Comparison of ENCODE assay signal across 12 cellular contexts in genomic region chr21:25462517-25462971, GRCh38.
DNase-seq lines count a peak whose midpoint lies in the region; ATAC-seq, FAIRE-seq and TF ChIP-seq lines count a peak whose summit lies in the region.
"Had no signal": no experiment of that assay in that cellular context is flagged by ENCODE, and none has a peak within 500 bp of the region (broad histone marks: within the 10 kb centered on the region; RNA-seq: fewer than 3 reads in every experiment).

No MANE protein-coding gene starts in this region.

- H3K36me3 ChIP-seq in upper lobe of left lung: no peaks in the 10 kb centered on the region

- no peak for TF ChIP-seq CTCF in upper lobe of left lung (IDR thresholded peaks at IDR 0.05)

- no peak for FAIRE-seq in H54 (lab: Jason Lieb, UNC)

- H3K27ac ChIP-seq in upper lobe of left lung: no peak overlapping the region
- H3K27ac ChIP-seq: foreskin keratinocyte, skin epidermis had no signal

- no peak for DNase-seq in activated naive CD4-positive, alpha-beta T cell treated with anti-CD3 and anti-CD28 coated beads, Interleukin-2, amount 50 U/mL, for 72 hours (ENCODE audit: low spot score in 2 of 2)
- DNase-seq in activated naive CD4-positive, alpha-beta T cell treated with Interleukin-2 at 50 U/mL for 16 hours: no peak
- no peak for DNase-seq in stimulated activated naive CD8-positive, alpha-beta T cell treated with anti-CD3 and anti-CD28 coated beads, Interleukin-15, Interleukin-2, amounts not matched to agents 100 U/mL and 50 U/mL, for 24 hours
- DNase-seq in MV-4-11 (lab: John Stamatoyannopoulos, UW) (no peak), H54 (ENCODE audit: insufficient read length, low spot score) (no peak), upper lobe of left lung (no peak)
- DNase-seq: foreskin keratinocyte, mesenchymal stem cell, NCI-H2227 treated with DMSO at 0.1 percent for 48 hours had no signal

- H3K9me3 ChIP-seq in upper lobe of left lung: no peaks in the 10 kb centered on the region

- TF ChIP-seq EP300 in upper lobe of left lung (IDR thresholded peaks at IDR 0.05): no peak

- ATAC-seq in activated naive CD4-positive, alpha-beta T cell treated with anti-CD3 and anti-CD28 coated beads, Interleukin-2, amount 50 U/mL, for 72 hours: peak; percentile 25 to 61
- ATAC-seq in GM21717 (IDR thresholded peaks at IDR 0.05; ENCODE audit: unreplicated experiment) (peak; percentile 60), HG03342 (IDR thresholded peaks at IDR 0.05; ENCODE audit: unreplicated experiment) (peak; percentile 46), upper lobe of left lung (ENCODE audit: low FRiP score in 2 of 2) (no peak)
- ATAC-seq in stimulated activated naive CD8-positive, alpha-beta T cell treated with anti-CD3 and anti-CD28 coated beads, Interleukin-15, Interleukin-2, amounts not matched to agents 100 U/mL and 50 U/mL, for 24 hours: peak; percentile 76
- ATAC-seq: foreskin keratinocyte had no signal

- WGBS in upper lobe of left lung, 2 donors: 67 to 82% methylated on average over 5 of the region's 5 CpGs

- peak overlapping the region; percentile 93 to 100 for H3K27ac Mint-ChIP-seq in activated naive CD4-positive, alpha-beta T cell treated with anti-CD3 and anti-CD28 coated beads, Interleukin-2, amount 50 U/mL, for 72 hours

- peaks cover 4 to 8% of the 10 kb centered on the region in 2 donors for H3K9me3 Mint-ChIP-seq in activated naive CD4-positive, alpha-beta T cell treated with anti-CD3 and anti-CD28 coated beads, Interleukin-2, amount 50 U/mL, for 72 hours

- peaks cover 0 to 23% of the 10 kb centered on the region in 2 donors for H3K36me3 Mint-ChIP-seq in activated naive CD4-positive, alpha-beta T cell treated with anti-CD3 and anti-CD28 coated beads, Interleukin-2, amount 50 U/mL, for 72 hours

- H3K27me3 ChIP-seq in upper lobe of left lung: no peaks in the 10 kb centered on the region

- peaks cover 0 to 4% (median 0%) of the 10 kb centered on the region in 4 donors for H3K4me1 ChIP-seq in upper lobe of left lung

- no peak overlapping the region for H3K4me3 ChIP-seq in upper lobe of left lung
- H3K4me3 ChIP-seq: skin epidermis had no signal

- TF ChIP-seq POLR2A in H54 (IDR thresholded peaks at IDR 0.05; ENCODE audit: low read depth, low read length) (no peak), upper lobe of left lung (IDR thresholded peaks at IDR 0.05) (no peak)

Comparison
In these comparisons a context has a peak if more than half of its experiments do, and no peak if none do; other contexts are left out.
1. ATAC-seq: peak in activated naive CD4-positive, alpha-beta T cell treated with anti-CD3 and anti-CD28 coated beads, Interleukin-2, amount 50 U/mL, for 72 hours (2 of 2), GM21717 (single experiment), HG03342 (single experiment) and stimulated activated naive CD8-positive, alpha-beta T cell treated with anti-CD3 and anti-CD28 coated beads, Interleukin-15, Interleukin-2, amounts not matched to agents 100 U/mL and 50 U/mL, for 24 hours (single experiment); none in upper lobe of left lung (0 of 2).